ENCODE assay signal across 13 cellular contexts in genomic region chr3:66416556-66417304, GRCh38.
A peak's percentile ranks its signal among the peaks of the same experiment; 100 is the strongest.
DNase-seq lines count a peak whose midpoint lies in the region; ATAC-seq and TF ChIP-seq lines count a peak whose summit lies in the region.
"Had no signal": no experiment of that assay in that cellular context is flagged by ENCODE, and none has a peak within 500 bp of the region (broad histone marks: within the 10 kb centered on the region; RNA-seq: fewer than 3 reads in every experiment).

No MANE protein-coding gene starts in this region.

- peak; percentile 90 for ATAC-seq in left colon
- no peak for ATAC-seq in stimulated activated naive B cell treated with anti-CD40 and anti-IgM and Interleukin-4, amounts not matched to agents 10 μg/mL and 1 μg/mL and 100 μg/mL, for 72 hours (replicated peaks)
- ATAC-seq in activated T-cell treated with anti-CD3 and anti-CD28 coated beads, Interleukin-2, amount 50 U/mL, for 72 hours (replicated peaks in 1 of 2), result no peak
- ATAC-seq: activated naive CD4-positive, alpha-beta T cell treated with anti-CD3 and anti-CD28 coated beads, Interleukin-2, amount 50 U/mL, for 72 hours had no signal

- H3K27me3 Mint-ChIP-seq in brain, result no peaks in the 10 kb centered on the region
- no peaks in the 10 kb centered on the region for H3K27me3 Mint-ChIP-seq in activated CD4-positive, alpha-beta memory T cell treated with anti-CD3 and anti-CD28 coated beads for 36 hours
- H3K27me3 Mint-ChIP-seq in stimulated activated naive B cell treated with anti-CD40 and anti-IgM and Interleukin-4, amounts not matched to agents 10 μg/mL and 1 μg/mL and 100 μg/mL, for 72 hours, result no peaks in the 10 kb centered on the region
- H3K27me3 Mint-ChIP-seq in activated T-cell treated with anti-CD3 and anti-CD28 coated beads, Interleukin-2, amount 50 U/mL, for 72 hours (ENCODE audit: low read depth), result no peaks in the 10 kb centered on the region
- H3K27me3 Mint-ChIP-seq: CD4-positive, alpha-beta T cell had no signal

- peaks cover 85% of the 10 kb centered on the region for H3K36me3 Mint-ChIP-seq in brain
- H3K36me3 Mint-ChIP-seq in activated CD4-positive, alpha-beta memory T cell treated with anti-CD3 and anti-CD28 coated beads for 36 hours, result peaks cover 54% of the 10 kb centered on the region
- peaks cover 19 to 28% of the 10 kb centered on the region in 2 donors for H3K36me3 Mint-ChIP-seq in stimulated activated naive B cell treated with anti-CD40 and anti-IgM and Interleukin-4, amounts not matched to agents 10 μg/mL and 1 μg/mL and 100 μg/mL, for 72 hours
- peaks cover 16 to 22% of the 10 kb centered on the region in 2 donors for H3K36me3 Mint-ChIP-seq in activated T-cell treated with anti-CD3 and anti-CD28 coated beads, Interleukin-2, amount 50 U/mL, for 72 hours (ENCODE audit: insufficient read depth in 2 of 2)

- TF ChIP-seq CTCF in brain (conservative IDR thresholded peaks at IDR 0.05), result no peak

- peak overlapping the region; percentile 46 to 89 (median 66) for H3K27ac Mint-ChIP-seq in brain
- no peak overlapping the region for H3K27ac Mint-ChIP-seq in activated CD4-positive, alpha-beta memory T cell treated with anti-CD3 and anti-CD28 coated beads for 36 hours
- no peak overlapping the region for H3K27ac Mint-ChIP-seq in stimulated activated naive B cell treated with anti-CD40 and anti-IgM and Interleukin-4, amounts not matched to agents 10 μg/mL and 1 μg/mL and 100 μg/mL, for 72 hours
- H3K27ac Mint-ChIP-seq in activated T-cell treated with anti-CD3 and anti-CD28 coated beads, Interleukin-2, amount 50 U/mL, for 72 hours, result no peak overlapping the region
- H3K27ac Mint-ChIP-seq: activated naive CD4-positive, alpha-beta T cell treated with anti-CD3 and anti-CD28 coated beads, Interleukin-2, amount 50 U/mL, for 72 hours; CD4-positive, alpha-beta T cell had no signal

- peaks cover 53% of the 10 kb centered on the region for H3K4me1 Mint-ChIP-seq in brain
- peaks cover 31% of the 10 kb centered on the region for H3K4me1 Mint-ChIP-seq in activated CD4-positive, alpha-beta memory T cell treated with anti-CD3 and anti-CD28 coated beads for 36 hours (ENCODE audit: low read depth)
- H3K4me1 Mint-ChIP-seq in stimulated activated naive B cell treated with anti-CD40 and anti-IgM and Interleukin-4, amounts not matched to agents 10 μg/mL and 1 μg/mL and 100 μg/mL, for 72 hours, result no peaks in the 10 kb centered on the region
- H3K4me1 Mint-ChIP-seq in activated T-cell treated with anti-CD3 and anti-CD28 coated beads, Interleukin-2, amount 50 U/mL, for 72 hours (ENCODE audit: low read depth), result peaks cover 10% of the 10 kb centered on the region

- H3K4me3 Mint-ChIP-seq in brain, result no peak overlapping the region
- no peak overlapping the region for H3K4me3 Mint-ChIP-seq in activated CD4-positive, alpha-beta memory T cell treated with anti-CD3 and anti-CD28 coated beads for 36 hours
- no peak overlapping the region for H3K4me3 Mint-ChIP-seq in stimulated activated naive B cell treated with anti-CD40 and anti-IgM and Interleukin-4, amounts not matched to agents 10 μg/mL and 1 μg/mL and 100 μg/mL, for 72 hours
- no peak overlapping the region for H3K4me3 Mint-ChIP-seq in activated T-cell treated with anti-CD3 and anti-CD28 coated beads, Interleukin-2, amount 50 U/mL, for 72 hours
- H3K4me3 Mint-ChIP-seq: CD4-positive, alpha-beta T cell had no signal

- peaks cover 18 to 29% (median 25%) of the 10 kb centered on the region in 5 experiments for H3K9me3 Mint-ChIP-seq in brain
- peaks cover 12% of the 10 kb centered on the region for H3K9me3 Mint-ChIP-seq in activated CD4-positive, alpha-beta memory T cell treated with anti-CD3 and anti-CD28 coated beads for 36 hours
- peaks cover 18 to 20% of the 10 kb centered on the region in 2 donors for H3K9me3 Mint-ChIP-seq in stimulated activated naive B cell treated with anti-CD40 and anti-IgM and Interleukin-4, amounts not matched to agents 10 μg/mL and 1 μg/mL and 100 μg/mL, for 72 hours
- peaks cover 5 to 7% of the 10 kb centered on the region in 2 donors for H3K9me3 Mint-ChIP-seq in activated T-cell treated with anti-CD3 and anti-CD28 coated beads, Interleukin-2, amount 50 U/mL, for 72 hours

- DNase-seq in DMS79 treated with DMSO at 0.1 percent for 48 hours (lab: John Stamatoyannopoulos, UW) (peak; percentile 8), DMS79 (lab: John Stamatoyannopoulos, UW) (no peak), left colon (peak; percentile 46 to 57)
- DNase-seq in activated CD4-positive, alpha-beta memory T cell treated with anti-CD3 and anti-CD28 coated beads for 36 hours, result no peak
- no peak for DNase-seq in stimulated activated naive B cell treated with anti-CD40 and anti-IgM and Interleukin-4, amounts not matched to agents 10 μg/mL and 1 μg/mL and 100 μg/mL, for 72 hours
- DNase-seq in activated T-cell treated with anti-CD3 and anti-CD28 coated beads, Interleukin-2, amount 50 U/mL, for 72 hours, result no peak
- DNase-seq: activated CD8-positive, alpha-beta memory T cell treated with anti-CD3 and anti-CD28 coated beads for 24 hours; CD4-positive, alpha-beta T cell; stimulated activated CD4-positive, alpha-beta T cell treated with anti-CD3 and anti-CD28 coated beads, Interleukin-2, amount 100 ng/mL, for 48 hours had no signal

- CTCF ChIA-PET in activated CD4-positive, alpha-beta memory T cell treated with anti-CD3 and anti-CD28 coated beads for 36 hours (lab: Charles Lee), result interaction anchor here (0.8 kb wide), 1 partner anchor 7 kb away, joined by 4 read pairs; no protein-coding TSS in a partner anchor

- peak overlapping the region; percentile 11 for H3K27ac ChIP-seq in temporal lobe (ENCODE audit: low read depth, low read length)
- H3K27ac ChIP-seq: 22Rv1 had no signal

- intact Hi-C loops in left colon (cut with DNase I, micrococcal nuclease), result no loop called here
- intact Hi-C loops in activated CD4-positive, alpha-beta memory T cell treated with anti-CD3 and anti-CD28 coated beads for 36 hours (cut with micrococcal nuclease), result no loop called here

- POLR2A ChIA-PET in activated CD4-positive, alpha-beta memory T cell treated with anti-CD3 and anti-CD28 coated beads for 36 hours (lab: Charles Lee), result no interaction called here

Comparison
In these comparisons a context has a peak if more than half of its experiments do, and no peak if none do; other contexts are left out.
1. DNase-seq: peak in DMS79 treated with DMSO at 0.1 percent for 48 hours (single experiment) and left colon (2 of 2); none in DMS79 (single experiment), activated CD4-positive, alpha-beta memory T cell treated with anti-CD3 and anti-CD28 coated beads for 36 hours (single experiment), stimulated activated naive B cell treated with anti-CD40 and anti-IgM and Interleukin-4, amounts not matched to agents 10 μg/mL and 1 μg/mL and 100 μg/mL, for 72 hours (single experiment) and activated T-cell treated with anti-CD3 and anti-CD28 coated beads, Interleukin-2, amount 50 U/mL, for 72 hours (0 of 2).
2. H3K27ac Mint-ChIP-seq: peak in brain (5 of 5); none in activated CD4-positive, alpha-beta memory T cell treated with anti-CD3 and anti-CD28 coated beads for 36 hours (single experiment), stimulated activated naive B cell treated with anti-CD40 and anti-IgM and Interleukin-4, amounts not matched to agents 10 μg/mL and 1 μg/mL and 100 μg/mL, for 72 hours (single experiment) and activated T-cell treated with anti-CD3 and anti-CD28 coated beads, Interleukin-2, amount 50 U/mL, for 72 hours (single experiment).